Comparison of ENCODE assay signal across 15 cellular contexts in genomic region chr2:164761737-164762460, GRCh38.
DNase-seq lines count a peak whose midpoint lies in the region; ATAC-seq, FAIRE-seq and TF ChIP-seq lines count a peak whose summit lies in the region.
"Had no signal": no experiment of that assay in that cellular context is flagged by ENCODE, and none has a peak within 500 bp of the region (broad histone marks: within the 10 kb centered on the region; RNA-seq: fewer than 3 reads in every experiment).

No MANE protein-coding gene starts in this region.

- no peak overlapping the region for H4K91ac ChIP-seq in mesenchymal stem cell (ENCODE audit: low read length)

- no peak overlapping the region for H3K4me2 ChIP-seq in mesenchymal stem cell (ENCODE audit: low read length, poor library complexity, severe bottlenecking)
- H3K4me2 ChIP-seq: BLaER1, hepatocyte had no signal

- H2AFZ ChIP-seq in mesenchymal stem cell (ENCODE audit: low read depth, low read length) = no peak overlapping the region
- H2AFZ ChIP-seq: hepatocyte, parathyroid adenoma had no signal

- DNase-seq in GM12892 (ENCODE audit: insufficient read length) (no peak), foreskin keratinocyte (peak in 1 of 2 donors; percentile 44), endodermal cell (no peak), NCI-H774 (lab: John Stamatoyannopoulos, UW) (no peak), mesenchymal stem cell (no peak), NCI-H2171 treated with DMSO at 0.1 percent for 48 hours (lab: John Stamatoyannopoulos, UW) (no peak)
- DNase-seq: mesendoderm, NCI-H510A treated with DMSO at 0.1 percent for 48 hours had no signal

- H3K4me1 ChIP-seq in foreskin keratinocyte (peaks cover 4% of the 10 kb centered on the region), endodermal cell (ENCODE audit: control insufficient read depth, insufficient read depth, low read length) (no peaks in the 10 kb centered on the region), mesenchymal stem cell (ENCODE audit: control insufficient read depth, insufficient read depth, low read depth, low read length) (peaks cover 1% of the 10 kb centered on the region)
- H3K4me1 ChIP-seq: BLaER1, parathyroid adenoma had no signal

- H2BK12ac ChIP-seq in mesenchymal stem cell (ENCODE audit: low read length in 2 of 2) = no peak overlapping the region

- H3K36me3 ChIP-seq in endodermal cell (ENCODE audit: control insufficient read depth, insufficient read depth, low read length) = no peaks in the 10 kb centered on the region
- H3K36me3 ChIP-seq in mesenchymal stem cell (ENCODE audit: control insufficient read depth in 1 of 2, insufficient read depth in 2 of 2, low read depth in 1 of 2, low read length in 2 of 2) = no peaks in the 10 kb centered on the region
- H3K36me3 ChIP-seq: BLaER1, SJSA1 had no signal

- no peak overlapping the region for H2BK120ac ChIP-seq in mesenchymal stem cell (ENCODE audit: low read depth, low read length)

- H3K9me3 Mint-ChIP-seq in endodermal cell = no peaks in the 10 kb centered on the region

- no peak overlapping the region for H3K27ac ChIP-seq in foreskin keratinocyte
- no peak overlapping the region for H3K27ac ChIP-seq in endodermal cell (ENCODE audit: low read depth, low read length)
- H3K27ac ChIP-seq in mesenchymal stem cell (ENCODE audit: low read length, poor library complexity, severe bottlenecking) = no peak overlapping the region
- H3K27ac ChIP-seq: BLaER1, hepatocyte, parathyroid adenoma, SJSA1 had no signal

- no peaks in the 10 kb centered on the region for H3K27me3 ChIP-seq in foreskin keratinocyte
- H3K27me3 ChIP-seq in endodermal cell (ENCODE audit: control insufficient read depth, insufficient read depth, low read length, poor library complexity, severe bottlenecking) = no peaks in the 10 kb centered on the region
- no peaks in the 10 kb centered on the region for H3K27me3 ChIP-seq in mesenchymal stem cell (ENCODE audit: control insufficient read depth in 1 of 2, insufficient read depth in 1 of 2, low read length in 2 of 2)
- H3K27me3 ChIP-seq: BLaER1, hepatocyte, SJSA1 had no signal

- H2AK5ac ChIP-seq in mesenchymal stem cell (ENCODE audit: low read length, severe bottlenecking) = no peak overlapping the region

- H3K14ac ChIP-seq in mesenchymal stem cell (ENCODE audit: low read length in 2 of 2) = no peak overlapping the region

- no peak for TF ChIP-seq CTCF in foreskin keratinocyte (conservative IDR thresholded peaks at IDR 0.05)
- no peak for TF ChIP-seq CTCF in endodermal cell (conservative IDR thresholded peaks at IDR 0.05)

- no peak overlapping the region for H3K4me3 Mint-ChIP-seq in endodermal cell

- no peak overlapping the region for H3K18ac ChIP-seq in mesenchymal stem cell (ENCODE audit: low read depth in 1 of 2, low read length in 2 of 2)

- H2BK15ac ChIP-seq in mesenchymal stem cell (ENCODE audit: low read depth, poor library complexity, severe bottlenecking) = no peak overlapping the region

- H3K4me3 ChIP-seq in endodermal cell (ENCODE audit: low read length) (no peak overlapping the region), mesenchymal stem cell (ENCODE audit: insufficient read depth in 1 of 2, low read depth in 1 of 2, low read length in 2 of 2) (no peak overlapping the region)
- H3K4me3 ChIP-seq: BLaER1, hepatocyte, SJSA1 had no signal

- H3K36me3 Mint-ChIP-seq in endodermal cell (ENCODE audit: low read depth) = no peaks in the 10 kb centered on the region

- no peak overlapping the region for H4K8ac ChIP-seq in mesenchymal stem cell (ENCODE audit: low read length)

- H3K9me3 ChIP-seq in endodermal cell (ENCODE audit: control insufficient read depth, low read length) (no peaks in the 10 kb centered on the region), mesenchymal stem cell (ENCODE audit: control insufficient read depth, low read length) (no peaks in the 10 kb centered on the region)
- H3K9me3 ChIP-seq: BLaER1, SJSA1 had no signal

- H3K27me3 Mint-ChIP-seq in endodermal cell (ENCODE audit: insufficient read depth) = no peaks in the 10 kb centered on the region

- ATAC-seq in GM21360 (IDR thresholded peaks at IDR 0.05; ENCODE audit: unreplicated experiment) (peak; percentile 7), HG03354 (IDR thresholded peaks at IDR 0.05; ENCODE audit: poor library complexity, severe bottlenecking, unreplicated experiment) (peak; percentile 22), foreskin keratinocyte (peak; percentile 66)

- no peak overlapping the region for H3K9ac ChIP-seq in endodermal cell (ENCODE audit: extremely low read depth, low read length, poor library complexity, severe bottlenecking)
- no peak overlapping the region for H3K9ac ChIP-seq in mesenchymal stem cell (ENCODE audit: low read length)
- H3K9ac ChIP-seq: BLaER1, parathyroid adenoma had no signal

- peaks cover 5% of the 10 kb centered on the region for H3K79me1 ChIP-seq in mesenchymal stem cell (replicated peaks; ENCODE audit: low read length, poor library complexity, severe bottlenecking)

- WGBS in endodermal cell (ENCODE audit: insufficient coverage in 1 of 2, insufficient read length in 1 of 2), 2 experiments = 94% methylated on average over 1 of the region's 1 CpG; no CpG with 5 or more reads in 1 of the 2 experiments
- WGBS in mesenchymal stem cell = no CpG with 5 or more reads among the region's 1 CpG

- H3K27ac Mint-ChIP-seq in endodermal cell = no peak overlapping the region

- FAIRE-seq in GM12892 (lab: Jason Lieb, UNC) = peak; percentile 54
- FAIRE-seq: H1 had no signal

- H3K23ac ChIP-seq in mesenchymal stem cell (ENCODE audit: low read length in 2 of 2) = no peak overlapping the region

- H3K4ac ChIP-seq in mesenchymal stem cell (ENCODE audit: low read depth in 1 of 2, low read length in 2 of 2) = no peak overlapping the region

- no peak for TF ChIP-seq POLR2A in GM12892 (IDR thresholded peaks at IDR 0.05; ENCODE audit: low read depth, low read length)

- H3K4me1 Mint-ChIP-seq in endodermal cell = no peaks in the 10 kb centered on the region

- no peak overlapping the region for H2BK5ac ChIP-seq in mesenchymal stem cell (ENCODE audit: low read depth, low read length, poor library complexity, severe bottlenecking)

Comparison
In these comparisons a context has a peak if more than half of its experiments do, and no peak if none do; other contexts are left out.
1. ATAC-seq: peak in every context shown above with its lines; median percentile 66 in foreskin keratinocyte; 22 in HG03354; 7 in GM21360.